In genomic region chr14:22919601-22919921, GRCh38 we compare ENCODE assay signal across 8 cellular contexts. TPM values are rescaled to one million over a fixed set of nuclear protein-coding genes. Genes with fewer than 3 reads are reported as not detected.
DNase-seq lines count a peak whose midpoint lies in the region; ATAC-seq and TF ChIP-seq lines count a peak whose summit lies in the region.

No MANE protein-coding gene starts in this region.

- POLR2A ChIA-PET in AG04449 (lab: Yijun Ruan, JAX): interaction anchor here (1.6 to 2.1 kb wide), 3 partner anchors 7 to 37 kb away, joined by 4 to 13 read pairs (median 7); partner anchors contain the start of genes PRMT5 and REM2
- POLR2A ChIA-PET in activated CD8-positive, alpha-beta T cell treated with anti-CD3 and anti-CD28 coated beads, Interleukin-2, amount 10 ng/mL, durations not matched to agents 7 days and 5 days (lab: Charles Lee): interaction anchor here (0.7 to 3.8 kb wide), 17 partner anchors 9 to 401 kb away, joined by 3 to 30 read pairs (median 5); partner anchors contain the start of genes ACIN1, HAUS4, LRP10 and MRPL52

- H3F3A ChIP-seq in GM23338 (replicated peaks; ENCODE audit: low read depth): peaks cover 14% of the 10 kb centered on the region

- 11% methylated on average over 10 of the region's 10 CpGs for WGBS in suprapubic skin

- no peaks in the 10 kb centered on the region; the same call in 2 of the 3 replicates for H3K9me3 Mint-ChIP-seq in GM23338
- no peaks in the 10 kb centered on the region for H3K9me3 Mint-ChIP-seq in activated CD8-positive, alpha-beta T cell treated with anti-CD3 and anti-CD28 coated beads, Interleukin-2, amount 10 ng/mL, durations not matched to agents 7 days and 5 days (ENCODE audit: insufficient read depth)

- H3K79me2 ChIP-seq in GM23338 (replicated peaks; ENCODE audit: insufficient read depth): peaks cover 36% of the 10 kb centered on the region

- H3K36me3 ChIP-seq in GM23338 (ENCODE audit: insufficient read depth): peaks cover 46% of the 10 kb centered on the region
- H3K36me3 ChIP-seq in iPS-18a (ENCODE audit: control insufficient read depth, low read depth, low read length): peaks cover 51% of the 10 kb centered on the region
- H3K36me3 ChIP-seq in suprapubic skin: peaks cover 40% of the 10 kb centered on the region

- H3K9me3 ChIP-seq in iPS-18a (ENCODE audit: control insufficient read depth, low read depth, low read length) (no peaks in the 10 kb centered on the region), suprapubic skin (no peaks in the 10 kb centered on the region)

- TF ChIP-seq CTCF in AG04449 (IDR thresholded peaks at IDR 0.05; ENCODE audit: insufficient read depth, low read length, missing control alignments) (no peak), GM23338 (conservative IDR thresholded peaks at IDR 0.05; ENCODE audit: low read depth in 2 of 2) (no peak), suprapubic skin (IDR thresholded peaks at IDR 0.05) (no peak)

- H4K20me1 ChIP-seq in GM23338 (replicated peaks; ENCODE audit: insufficient read depth): no peaks in the 10 kb centered on the region; the same call in 1 of the 2 replicates

- peak overlapping the region; percentile 91 for H3K27ac Mint-ChIP-seq in GM23338
- peak overlapping the region; percentile 98 for H3K27ac Mint-ChIP-seq in activated CD8-positive, alpha-beta T cell treated with anti-CD3 and anti-CD28 coated beads, Interleukin-2, amount 10 ng/mL, durations not matched to agents 7 days and 5 days

- peak overlapping the region; percentile 45 for H3K4me3 ChIP-seq in AG04449 (ENCODE audit: low read depth, low read length)
- H3K4me3 ChIP-seq in GM23338: peak overlapping the region; percentile 41
- H3K4me3 ChIP-seq in iPS-18a (ENCODE audit: low read length): peak overlapping the region; percentile 55
- peak overlapping the region; percentile 79 for H3K4me3 ChIP-seq in suprapubic skin

- TF ChIP-seq POLR2A in suprapubic skin (IDR thresholded peaks at IDR 0.05): no peak

- DNase-seq in AG04449 (ENCODE audit: low read depth, low spot score): no peak
- DNase-seq in GM23338 (ENCODE audit: low spot score): no peak
- DNase-seq in activated CD8-positive, alpha-beta T cell treated with anti-CD3 and anti-CD28 coated beads, Interleukin-2, amount 10 ng/mL, durations not matched to agents 7 days and 5 days: no peak
- DNase-seq in suprapubic skin (ENCODE audit: low spot score in 2 of 2): no peak
- no peak for DNase-seq in hippocampal formation (lab: John Stamatoyannopoulos, UW)
- DNase-seq in activated CD8-positive, alpha-beta memory T cell treated with anti-CD3 and anti-CD28 coated beads, Interleukin-2, amount 50 U/mL, for 4 hours: no peak

- peaks cover 11% of the 10 kb centered on the region; the same call in 2 of the 3 replicates for H3K4me1 Mint-ChIP-seq in GM23338
- H3K4me1 Mint-ChIP-seq in activated CD8-positive, alpha-beta T cell treated with anti-CD3 and anti-CD28 coated beads, Interleukin-2, amount 10 ng/mL, durations not matched to agents 7 days and 5 days (ENCODE audit: low read depth): peaks cover 35% of the 10 kb centered on the region

- H3K4me3 Mint-ChIP-seq in GM23338: peak overlapping the region; percentile 96
- peak overlapping the region; percentile 88 for H3K4me3 Mint-ChIP-seq in activated CD8-positive, alpha-beta T cell treated with anti-CD3 and anti-CD28 coated beads, Interleukin-2, amount 10 ng/mL, durations not matched to agents 7 days and 5 days

- CTCF ChIA-PET in AG04449 (lab: Yijun Ruan, JAX): interaction anchor here (0.9 to 8.7 kb wide), 13 partner anchors 10 to 363 kb away, joined by 3 to 97 read pairs (median 7); partner anchors contain the start of genes AJUBA, OXA1L and PRMT5
- CTCF ChIA-PET in activated CD8-positive, alpha-beta T cell treated with anti-CD3 and anti-CD28 coated beads, Interleukin-2, amount 10 ng/mL, durations not matched to agents 7 days and 5 days (lab: Charles Lee): interaction anchor here (0.8 to 6.5 kb wide), 16 partner anchors 10 to 364 kb away, joined by 3 to 84 read pairs (median 5); partner anchors contain the start of genes ACIN1, C14orf119 and PRMT5

- no peak overlapping the region for H2AFZ ChIP-seq in GM23338

- H3K9me2 ChIP-seq in GM23338 (ENCODE audit: insufficient read depth): no peaks in the 10 kb centered on the region

- H3K27ac ChIP-seq in GM23338 (ENCODE audit: low read depth): peak overlapping the region; percentile 68
- H3K27ac ChIP-seq in iPS-18a (ENCODE audit: low read length): peak overlapping the region; percentile 25
- peak overlapping the region; percentile 87 for H3K27ac ChIP-seq in suprapubic skin

- peak overlapping the region; percentile 49 for H3K9ac ChIP-seq in iPS-18a (ENCODE audit: low read length)

- H3K36me3 Mint-ChIP-seq in GM23338 (ENCODE audit: low read depth): peaks cover 58% of the 10 kb centered on the region
- peaks cover 58% of the 10 kb centered on the region for H3K36me3 Mint-ChIP-seq in activated CD8-positive, alpha-beta T cell treated with anti-CD3 and anti-CD28 coated beads, Interleukin-2, amount 10 ng/mL, durations not matched to agents 7 days and 5 days (ENCODE audit: low read depth)

- TF ChIP-seq EP300 in suprapubic skin (IDR thresholded peaks at IDR 0.05): no peak

- H3K4me1 ChIP-seq in GM23338 (ENCODE audit: insufficient read depth): peaks cover 9% of the 10 kb centered on the region
- H3K4me1 ChIP-seq in iPS-18a (ENCODE audit: control insufficient read depth, low read depth, low read length): peaks cover 7% of the 10 kb centered on the region
- peaks cover 35% of the 10 kb centered on the region for H3K4me1 ChIP-seq in suprapubic skin

- peaks cover 14% of the 10 kb centered on the region for H3K27me3 Mint-ChIP-seq in GM23338 (ENCODE audit: insufficient read depth, low read depth, poor library complexity)
- no peaks in the 10 kb centered on the region for H3K27me3 Mint-ChIP-seq in activated CD8-positive, alpha-beta T cell treated with anti-CD3 and anti-CD28 coated beads, Interleukin-2, amount 10 ng/mL, durations not matched to agents 7 days and 5 days (ENCODE audit: low read depth)

- H3K27me3 ChIP-seq in GM23338 (ENCODE audit: insufficient read depth) (no peaks in the 10 kb centered on the region), iPS-18a (ENCODE audit: control insufficient read depth, insufficient read depth, low read length) (no peaks in the 10 kb centered on the region), suprapubic skin (no peaks in the 10 kb centered on the region)

- ATAC-seq in GM23338: no peak
- peak; percentile 11 for ATAC-seq in activated CD8-positive, alpha-beta T cell treated with anti-CD3 and anti-CD28 coated beads, Interleukin-2, amount 10 ng/mL, durations not matched to agents 7 days and 5 days
- ATAC-seq in HG02588 (IDR thresholded peaks at IDR 0.05; ENCODE audit: unreplicated experiment): no peak

- H3K4me2 ChIP-seq in GM23338: peak overlapping the region; percentile 60

TF ChIP-seq in GM23338, 12 proteins besides CTCF, POLR2A, EP300 and RAD21 (continues in another document):
- TF ChIP-seq EZH2phosphoT487 (IDR thresholded peaks at IDR 0.05; ENCODE audit: unreplicated experiment): no peak
- TF ChIP-seq EZH2 (IDR thresholded peaks at IDR 0.05; ENCODE audit: low read depth, unreplicated experiment): no peak
- no peak for TF ChIP-seq JUNB (IDR thresholded peaks at IDR 0.05; ENCODE audit: unreplicated experiment)
- no peak for TF ChIP-seq CREB1 (CRISPR knock-in tag; IDR thresholded peaks at IDR 0.05; ENCODE audit: low read depth)

RNA-seq across cellular contexts. Expression of gene RBM23, which starts 0.6 kb away (rescaled TPM):
- total RNA-seq in GM23338 (2014; rRNA removed; shearing (Covaris generic)): 52.8 and 1,081 TPM in 2 replicates
- 14.4 and 15.2 TPM in 2 replicates for polyA plus RNA-seq in GM23338 (2016; fragmentation: Nextera tagmentation; extraction: Ambion mirVana)
- 10 to 100 TPM; 77.1 to 81.2 TPM for total RNA-seq in activated CD8-positive, alpha-beta T cell treated with anti-CD3 and anti-CD28 coated beads, Interleukin-2, amount 10 ng/mL, durations not matched to agents 7 days and 5 days
- 100 to 1,000 TPM in 1 of 4 donors, 10 to 100 TPM in 3; 64.5 to 104 (median 93.0) TPM for total RNA-seq in suprapubic skin

RNA-seq across cellular contexts. Expression of gene PRMT5, which starts 9.6 kb away (rescaled TPM):
- total RNA-seq in GM23338 (2014; rRNA removed; shearing (Covaris generic)): 123 and 124 TPM in 2 replicates
- 68.8 and 74.5 TPM in 2 replicates for polyA plus RNA-seq in GM23338 (2016; fragmentation: Nextera tagmentation; extraction: Ambion mirVana)
- 10 to 100 TPM; 55.5 to 64.9 TPM for total RNA-seq in activated CD8-positive, alpha-beta T cell treated with anti-CD3 and anti-CD28 coated beads, Interleukin-2, amount 10 ng/mL, durations not matched to agents 7 days and 5 days
- 10 to 100 TPM; 44.0 to 58.4 (median 50.3) TPM for total RNA-seq in suprapubic skin

RNA-seq across cellular contexts. Expression of gene REM2, which starts 36.5 kb away (rescaled TPM):
- 0.31 and 1.2 TPM in 2 replicates for total RNA-seq in GM23338 (2014; rRNA removed; shearing (Covaris generic))
- 2.9 and 3.0 TPM in 2 replicates for polyA plus RNA-seq in GM23338 (2016; fragmentation: Nextera tagmentation; extraction: Ambion mirVana)
- under 1 TPM; 0.21 to 0.61 TPM for total RNA-seq in activated CD8-positive, alpha-beta T cell treated with anti-CD3 and anti-CD28 coated beads, Interleukin-2, amount 10 ng/mL, durations not matched to agents 7 days and 5 days
- total RNA-seq in suprapubic skin: 1 to 10 TPM in 2 of 4 donors, under 1 TPM in 2; 0.89 to 5.4 (median 1.2) TPM

RNA-seq across cellular contexts. Expression of gene HAUS4, which starts 37.3 kb away (rescaled TPM):
- total RNA-seq in GM23338 (2014; rRNA removed; shearing (Covaris generic)): 60.4 and 85.3 TPM in 2 replicates
- 20.8 and 24.6 TPM in 2 replicates for polyA plus RNA-seq in GM23338 (2016; fragmentation: Nextera tagmentation; extraction: Ambion mirVana)
- total RNA-seq in activated CD8-positive, alpha-beta T cell treated with anti-CD3 and anti-CD28 coated beads, Interleukin-2, amount 10 ng/mL, durations not matched to agents 7 days and 5 days: 10 to 100 TPM; 74.7 to 79.1 TPM
- 100 to 1,000 TPM in 2 of 4 donors, 10 to 100 TPM in 2; 43.1 to 119 (median 96.3) TPM for total RNA-seq in suprapubic skin

RNA-seq across cellular contexts. Expression of gene LRP10, which starts 48.0 kb away (rescaled TPM):
- 16.5 and 18.1 TPM in 2 replicates for total RNA-seq in GM23338 (2014; rRNA removed; shearing (Covaris generic))
- 5.4 and 6.4 TPM in 2 replicates for polyA plus RNA-seq in GM23338 (2016; fragmentation: Nextera tagmentation; extraction: Ambion mirVana)
- total RNA-seq in activated CD8-positive, alpha-beta T cell treated with anti-CD3 and anti-CD28 coated beads, Interleukin-2, amount 10 ng/mL, durations not matched to agents 7 days and 5 days: 10 to 100 TPM; 37.1 to 40.7 TPM
- total RNA-seq in suprapubic skin: 100 to 1,000 TPM in 3 of 4 donors, 10 to 100 TPM in 1; 97.8 to 170 (median 157) TPM

Comparison
In these comparisons a context has a peak if more than half of its experiments do, and no peak if none do; other contexts are left out.
1. H3K27ac ChIP-seq: peak in every context shown above with its lines; median percentile 87 in suprapubic skin; 68 in GM23338; 25 in iPS-18a.